In genomic region chr6:149032318-149032598, GRCh38 we compare ENCODE assay signal across 8 cellular contexts.
DNase-seq lines count a peak whose midpoint lies in the region; ATAC-seq, FAIRE-seq and TF ChIP-seq lines count a peak whose summit lies in the region.

No MANE protein-coding gene starts in this region.

- H3K27me3 Mint-ChIP-seq in CD8-positive, alpha-beta memory T cell: peaks cover 0 to 1% of the 10 kb centered on the region in 2 donors

- no peaks in the 10 kb centered on the region for H3K4me1 ChIP-seq in CD8-positive, alpha-beta memory T cell (ENCODE audit: insufficient read depth, low read length)
- peaks cover 51% of the 10 kb centered on the region for H3K4me1 ChIP-seq in PC-9 (replicated peaks; ENCODE audit: insufficient read depth)
- H3K4me1 ChIP-seq in lung (ENCODE audit: control insufficient read depth in 2 of 2, insufficient read depth in 2 of 2, low read length in 2 of 2): no peaks in the 10 kb centered on the region
- no peaks in the 10 kb centered on the region for H3K4me1 ChIP-seq in right atrium auricular region

- H3K4me3 ChIP-seq in CD8-positive, alpha-beta memory T cell (ENCODE audit: low read length): no peak overlapping the region
- H3K4me3 ChIP-seq in PC-9 (peak overlapping the region; percentile 42; the same call in 1 of the 2 replicates), lung (no peak overlapping the region), right atrium auricular region (no peak overlapping the region)

- peaks cover 42% of the 10 kb centered on the region for H3F3A ChIP-seq in PC-9 (ENCODE audit: insufficient read depth, low read depth)

- no peaks in the 10 kb centered on the region for H4K20me1 ChIP-seq in PC-9 (ENCODE audit: insufficient read depth)

- H3K9me3 Mint-ChIP-seq in CD8-positive, alpha-beta memory T cell: no peaks in the 10 kb centered on the region

- no peak overlapping the region for H3K27ac ChIP-seq in CD8-positive, alpha-beta memory T cell (ENCODE audit: low read depth, low read length)
- H3K27ac ChIP-seq in PC-9 (peak overlapping the region; percentile 94), lung (ENCODE audit: low read depth in 1 of 2, low read length in 1 of 2) (peak overlapping the region in 1 of 2 donors; percentile 42), right atrium auricular region (no peak overlapping the region)

- TF ChIP-seq CTCF in PC-9 (conservative IDR thresholded peaks at IDR 0.05) (no peak), lung (IDR thresholded peaks at IDR 0.05; ENCODE audit: control extremely low read depth, extremely low read depth) (no peak), right atrium auricular region (IDR thresholded peaks at IDR 0.05) (no peak)

- ATAC-seq in GM21723 (IDR thresholded peaks at IDR 0.05; ENCODE audit: unreplicated experiment): peak; percentile 25
- ATAC-seq in lung (ENCODE audit: insufficient read depth, low FRiP score): peak; percentile 12
- no peak for ATAC-seq in GM19452 (IDR thresholded peaks at IDR 0.05; ENCODE audit: unreplicated experiment)

- BruUV-seq in PC-9 (replicated peaks; lab: Mats Ljungman, UMichigan): no TSS peak

- no peaks in the 10 kb centered on the region for H3K27me3 ChIP-seq in CD8-positive, alpha-beta memory T cell (ENCODE audit: insufficient read depth, low read length, poor library complexity, severe bottlenecking)
- H3K27me3 ChIP-seq in PC-9 (ENCODE audit: insufficient read depth, low read depth): no peaks in the 10 kb centered on the region
- H3K27me3 ChIP-seq in lung (ENCODE audit: control insufficient read depth, insufficient read depth): no peaks in the 10 kb centered on the region
- no peaks in the 10 kb centered on the region for H3K27me3 ChIP-seq in right atrium auricular region

- H3K4me3 Mint-ChIP-seq in CD8-positive, alpha-beta memory T cell: peak overlapping the region in 6 of 7 donors; percentile 14 to 81 (median 63)

- intact Hi-C loops in PC-9 (cut with micrococcal nuclease; ENCODE audit: unreplicated experiment): loop anchor here (2.0 kb wide), 1 partner anchor 203 kb away; no protein-coding TSS in a partner anchor

- CTCF ChIA-PET in CD8-positive, alpha-beta memory T cell (lab: Charles Lee): interaction anchor here (0.6 to 6.4 kb wide), 10 partner anchors 13 to 499 kb away, joined by 3 to 40 read pairs (median 5); no protein-coding TSS in a partner anchor
- CTCF ChIA-PET in PC-9 (lab: Charles Lee): no interaction called here

- H2AFZ ChIP-seq in PC-9: peak overlapping the region; percentile 59

- POLR2A ChIA-PET in CD8-positive, alpha-beta memory T cell (lab: Charles Lee): interaction anchor here (1.9 to 2.4 kb wide), 2 partner anchors 16 to 34 kb away, joined by 4 to 7 read pairs; no protein-coding TSS in a partner anchor
- POLR2A ChIA-PET in PC-9 (lab: Charles Lee; ENCODE audit: unreplicated experiment): interaction anchor here (0.5 kb wide), 1 partner anchor 44 kb away, joined by 8 read pairs; no protein-coding TSS in a partner anchor

- peaks cover 27 to 60% (median 57%) of the 10 kb centered on the region in 3 donors for H3K4me1 Mint-ChIP-seq in CD8-positive, alpha-beta memory T cell

- peaks cover 0 to 3% (median 2%) of the 10 kb centered on the region in 3 donors for H3K36me3 Mint-ChIP-seq in CD8-positive, alpha-beta memory T cell

- no peaks in the 10 kb centered on the region for H3K9me3 ChIP-seq in CD8-positive, alpha-beta memory T cell (ENCODE audit: low read length)
- no peaks in the 10 kb centered on the region for H3K9me3 ChIP-seq in PC-9 (ENCODE audit: insufficient read depth, low read depth)
- no peaks in the 10 kb centered on the region for H3K9me3 ChIP-seq in lung (ENCODE audit: control insufficient read depth in 2 of 2, insufficient read depth in 1 of 2, low read length in 1 of 2)
- no peaks in the 10 kb centered on the region for H3K9me3 ChIP-seq in right atrium auricular region

- no peak for DNase-seq in CD8-positive, alpha-beta memory T cell
- DNase-seq in PC-9: no peak
- DNase-seq in lung (ENCODE audit: low spot score): no peak
- no peak for DNase-seq in HTR-8/SVneo (ENCODE audit: insufficient read length, low spot score)
- DNase-seq in SKM-1 (lab: John Stamatoyannopoulos, UW; ENCODE audit: unreplicated experiment): no peak
- DNase-seq in right atrium auricular region (ENCODE audit: low spot score): no peak

- no peaks in the 10 kb centered on the region for H3K36me3 ChIP-seq in CD8-positive, alpha-beta memory T cell (ENCODE audit: insufficient read depth, low read length)
- H3K36me3 ChIP-seq in PC-9 (ENCODE audit: low read depth) (no peaks in the 10 kb centered on the region), lung (ENCODE audit: control insufficient read depth in 2 of 2, insufficient read depth in 2 of 2, low read length in 2 of 2) (peaks cover 0 to 2% of the 10 kb centered on the region in 2 donors), right atrium auricular region (no peaks in the 10 kb centered on the region)

- no peak for FAIRE-seq in HTR-8/SVneo (lab: Jason Lieb, UNC)

- peak overlapping the region; percentile 79 for H3K4me2 ChIP-seq in PC-9

- WGBS in lung, 2 donors: 90 to 98% methylated on average over 5 of the region's 5 CpGs

- peak overlapping the region in 5 of 8 donors; percentile 3 to 89 (median 80) for H3K27ac Mint-ChIP-seq in CD8-positive, alpha-beta memory T cell

- no peaks in the 10 kb centered on the region for H3K9me2 ChIP-seq in PC-9 (ENCODE audit: insufficient read depth)

- H3K79me2 ChIP-seq in PC-9 (ENCODE audit: low read depth): no peaks in the 10 kb centered on the region
